Comparison of ENCODE assay signal across 11 cellular contexts in genomic region chr1:50973875-50974617, GRCh38. TPM values are rescaled to one million over a fixed set of nuclear protein-coding genes. Genes with fewer than 3 reads are reported as not detected.
A peak's percentile ranks its signal among the peaks of the same experiment; 100 is the strongest.
DNase-seq lines count a peak whose midpoint lies in the region; ATAC-seq, FAIRE-seq and TF ChIP-seq lines count a peak whose summit lies in the region.
"Had no signal": no experiment of that assay in that cellular context is flagged by ENCODE, and none has a peak within 500 bp of the region (broad histone marks: within the 10 kb centered on the region; RNA-seq: fewer than 3 reads in every experiment).

No MANE protein-coding gene starts in this region.

- H3K9ac ChIP-seq in IMR-90 (ENCODE audit: low read depth, low read length), result no peak overlapping the region
- no peak overlapping the region for H3K9ac ChIP-seq in mesendoderm (ENCODE audit: low read length)

- H3K4me1 ChIP-seq in IMR-90 (ENCODE audit: control insufficient read depth, insufficient read depth, low read length) (peaks cover 6% of the 10 kb centered on the region; the same call in 1 of the 2 replicates), SJSA1 (replicated peaks) (peaks cover 11% of the 10 kb centered on the region), mesendoderm (ENCODE audit: control insufficient read depth, low read depth, low read length) (no peaks in the 10 kb centered on the region)

- H2AK9ac ChIP-seq in IMR-90 (replicated peaks; ENCODE audit: low read depth, low read length, poor library complexity), result no peak overlapping the region

- no peaks in the 10 kb centered on the region; the same call in 1 of the 2 replicates for H3K36me3 ChIP-seq in IMR-90 (ENCODE audit: control insufficient read depth, insufficient read depth, low read length)
- peaks cover 88% of the 10 kb centered on the region for H3K36me3 ChIP-seq in SJSA1
- no peaks in the 10 kb centered on the region for H3K36me3 ChIP-seq in mesendoderm (ENCODE audit: control insufficient read depth, insufficient read depth, low read length)
- H3K36me3 ChIP-seq: thoracic aorta had no signal

- no peak for TF ChIP-seq RAD21 in IMR-90 (IDR thresholded peaks at IDR 0.05; ENCODE audit: low read length)

- H2AK5ac ChIP-seq in IMR-90 (ENCODE audit: low read depth, low read length) (no peak overlapping the region), mesendoderm (ENCODE audit: low read length) (no peak overlapping the region)

- no peaks in the 10 kb centered on the region; the same call in 1 of the 2 replicates for H4K20me1 ChIP-seq in IMR-90 (ENCODE audit: insufficient read depth, low read length)

- no peaks in the 10 kb centered on the region for H3K79me2 ChIP-seq in mesendoderm (ENCODE audit: control insufficient read depth, insufficient read depth, low read length)

- H2BK120ac ChIP-seq in IMR-90 (ENCODE audit: low read depth, low read length), result no peak overlapping the region
- no peak overlapping the region for H2BK120ac ChIP-seq in mesendoderm (ENCODE audit: low read depth, low read length)

- H3K23ac ChIP-seq in IMR-90 (ENCODE audit: low read depth, low read length) (peak overlapping the region; percentile 10; the same call in 1 of the 2 replicates), mesendoderm (ENCODE audit: low read length) (no peak overlapping the region)

- intact Hi-C loops in IMR-90 (cut with micrococcal nuclease), result loop anchor here (10.0 kb wide), 1 partner anchor 321 kb away; no protein-coding TSS in a partner anchor

- H3K9me1 ChIP-seq in IMR-90 (ENCODE audit: insufficient read depth, low read length), result peaks cover 2% of the 10 kb centered on the region; the same call in 1 of the 2 replicates

- POLR2A ChIA-PET in IMR-90 (lab: Charles Lee; ENCODE audit: unreplicated experiment), result no interaction called here

- no TSS peak for BruUV-seq in IMR-90 (replicated peaks; lab: Mats Ljungman, UMichigan)

- H3K27ac ChIP-seq in IMR-90 (ENCODE audit: insufficient read depth, low read length) (no peak overlapping the region), SJSA1 (peak overlapping the region; percentile 99), mesendoderm (ENCODE audit: low read depth, low read length) (no peak overlapping the region)

- TF ChIP-seq POLR2A in IMR-90 (IDR thresholded peaks at IDR 0.05; ENCODE audit: low read depth, low read length), result no peak

- H4K5ac ChIP-seq in IMR-90 (ENCODE audit: low read depth, low read length), result peak overlapping the region; percentile 47; the same call in 1 of the 2 replicates
- H4K5ac ChIP-seq in mesendoderm (ENCODE audit: low read length), result no peak overlapping the region

- no peak for FAIRE-seq in urothelium cell line (lab: Jason Lieb, UNC)
- FAIRE-seq: GM18507 had no signal

- no peak for ATAC-seq in IMR-90 (ENCODE audit: low read depth)

- H3K27me3 ChIP-seq in IMR-90 (ENCODE audit: control insufficient read depth, insufficient read depth, low read length) (no peaks in the 10 kb centered on the region), SJSA1 (replicated peaks) (no peaks in the 10 kb centered on the region), mesendoderm (ENCODE audit: insufficient read depth, low read length, poor library complexity) (peaks cover 38% of the 10 kb centered on the region)

- no peak overlapping the region for H3K4ac ChIP-seq in IMR-90 (ENCODE audit: low read depth, low read length)
- no peak overlapping the region for H3K4ac ChIP-seq in mesendoderm (ENCODE audit: low read depth, low read length)

- H2AFZ ChIP-seq in IMR-90 (replicated peaks; ENCODE audit: low read length, poor library complexity), result no peak overlapping the region

- TF ChIP-seq CTCF in IMR-90 (conservative IDR thresholded peaks at IDR 0.05; ENCODE audit: low read depth, low read length) (no peak), GM10266 (IDR thresholded peaks at IDR 0.05; ENCODE audit: control insufficient read depth, insufficient read depth, low read depth, missing control alignments) (no peak)

- in situ Hi-C loops in IMR-90 (cut with MboI; ENCODE audit: low sequenced_read_pairs), result no loop called here

- no peak overlapping the region for H3K56ac ChIP-seq in IMR-90 (ENCODE audit: extremely low read depth, insufficient read depth, low read length)
- no peak overlapping the region for H3K56ac ChIP-seq in mesendoderm (ENCODE audit: low read length)

- no peak overlapping the region; the same call in 1 of the 2 replicates for H3K4me2 ChIP-seq in IMR-90 (ENCODE audit: low read depth, low read length)
- H3K4me2 ChIP-seq in mesendoderm (ENCODE audit: low read length), result no peak overlapping the region

- H4K8ac ChIP-seq in IMR-90 (ENCODE audit: low read depth in 2 of 2, low read length in 2 of 2) (peak overlapping the region in 1 of 2 experiments; percentile 35; a peak in 1 of 4 replicates), mesendoderm (ENCODE audit: low read depth, low read length) (no peak overlapping the region)

- CTCF ChIA-PET in IMR-90 (lab: Yijun Ruan, JAX), result no interaction called here

- H4K91ac ChIP-seq in IMR-90 (ENCODE audit: insufficient read depth, low read depth, low read length), result no peak overlapping the region

- H3K4me3 ChIP-seq in IMR-90 (ENCODE audit: insufficient read depth, low read depth, low read length), result no peak overlapping the region
- H3K4me3 ChIP-seq in SJSA1, result peak overlapping the region; percentile 85
- H3K4me3 ChIP-seq in mesendoderm (ENCODE audit: low read length), result no peak overlapping the region
- H3K4me3 ChIP-seq: thoracic aorta had no signal

- H3K14ac ChIP-seq in IMR-90 (replicated peaks; ENCODE audit: low read depth, low read length), result no peak overlapping the region; the same call in 1 of the 2 replicates

- dilution Hi-C loops in IMR-90 (cut with HindIII; ENCODE audit: low sequenced_read_pairs, unreplicated experiment), result no loop called here

- DNase-seq in DMS 273 (lab: John Stamatoyannopoulos, UW; ENCODE audit: unreplicated experiment), result peak; percentile 79
- no peak for DNase-seq in IMR-90
- peak; percentile 51 to 87 for DNase-seq in SJSA1 (ENCODE audit: low read depth in 1 of 2, low spot score in 2 of 2)
- DNase-seq in mesendoderm, result peak; percentile 29
- DNase-seq in NCI-H226, result no peak
- no peak for DNase-seq in NCI-H2196 treated with DMSO at 0.1 percent for 48 hours (lab: John Stamatoyannopoulos, UW; ENCODE audit: unreplicated experiment)
- no peak for DNase-seq in urothelium cell line (ENCODE audit: low spot score)
- no peak for DNase-seq in GM10266 (ENCODE audit: extremely low spot score)
- DNase-seq: stimulated activated CD4-positive, alpha-beta T cell treated with anti-CD3 and anti-CD28 coated beads, Interleukin-4, amount 100 ng/mL, for 24 hours had no signal

- 40% methylated on average over 1 of the region's 13 CpGs; no CpG with 5 or more reads in 1 of the 2 experiments for WGBS in IMR-90 (ENCODE audit: extremely low coverage in 2 of 2, insufficient read length in 1 of 2), 2 experiments
- no CpG with 5 or more reads among the region's 13 CpGs for WGBS in mesendoderm (ENCODE audit: extremely low coverage, insufficient coverage, low lambda C conversion rate)

- H3K9me3 ChIP-seq in IMR-90 (ENCODE audit: control insufficient read depth, insufficient read depth, low read length), result no peaks in the 10 kb centered on the region
- H3K9me3 ChIP-seq in SJSA1 (replicated peaks), result no peaks in the 10 kb centered on the region
- H3K9me3 ChIP-seq: thoracic aorta had no signal

- H2BK5ac ChIP-seq in IMR-90 (ENCODE audit: low read depth, low read length, poor library complexity, severe bottlenecking), result no peak overlapping the region
- H2BK5ac ChIP-seq in mesendoderm (ENCODE audit: low read length), result no peak overlapping the region

- H3K79me1 ChIP-seq in IMR-90 (ENCODE audit: low read depth in 1 of 2, low read length in 2 of 2), result peaks cover 3 to 26% of the 10 kb centered on the region in 2 experiments; a peak in 3 of 4 replicates
- no peaks in the 10 kb centered on the region for H3K79me1 ChIP-seq in mesendoderm (ENCODE audit: low read length)

- no peak overlapping the region for H3K18ac ChIP-seq in IMR-90 (ENCODE audit: low read depth, low read length)
- no peak overlapping the region for H3K18ac ChIP-seq in mesendoderm (ENCODE audit: low read length)

- H2BK15ac ChIP-seq in IMR-90 (ENCODE audit: low read depth, low read length) (no peak overlapping the region; the same call in 2 of the 3 replicates), mesendoderm (replicated peaks; ENCODE audit: low read depth) (no peak overlapping the region)

- H2BK20ac ChIP-seq in IMR-90 (ENCODE audit: low read depth, low read length), result no peak overlapping the region

TF ChIP-seq in IMR-90, 13 proteins besides CTCF, POLR2A, EP300 and RAD21 (continues in another document):
- no peak for TF ChIP-seq RFX5 (IDR thresholded peaks at IDR 0.05; ENCODE audit: low read depth, low read length)
- TF ChIP-seq MXI1 (IDR thresholded peaks at IDR 0.05; ENCODE audit: borderline replicate concordance, low read depth, low read length), result no peak
- no peak for TF ChIP-seq CHD1 (IDR thresholded peaks at IDR 0.05; ENCODE audit: low read depth, low read length)
- no peak for TF ChIP-seq MAZ (IDR thresholded peaks at IDR 0.05; ENCODE audit: borderline replicate concordance, low read depth, low read length)
- no peak for TF ChIP-seq CEBPB (IDR thresholded peaks at IDR 0.05; ENCODE audit: low read depth, low read length)
- TF ChIP-seq USF2 (IDR thresholded peaks at IDR 0.05; ENCODE audit: low read depth, low read length), result no peak
- TF ChIP-seq MAFK (IDR thresholded peaks at IDR 0.05; ENCODE audit: low read depth, low read length), result no peak
- no peak for TF ChIP-seq FOS (IDR thresholded peaks at IDR 0.05; ENCODE audit: low read depth, low read length)
- no peak for TF ChIP-seq BHLHE40 (IDR thresholded peaks at IDR 0.05; ENCODE audit: low read depth, low read length)

RNA-seq across cellular contexts. Expression of gene CDKN2C, which starts 4.0 kb away (rescaled TPM):
- 14.3 and 18.9 TPM in 2 replicates for total RNA-seq in IMR-90 (2012; rRNA removed)
- polyA plus RNA-seq in IMR-90 (2012; rRNA removed), result 13.5 and 15.5 TPM in 2 replicates
- polyA plus RNA-seq in IMR-90 (2012; cell fraction: cytosol; rRNA removed), result 7.1 and 10.0 TPM in 2 replicates
- polyA plus RNA-seq in IMR-90 (2012; cell fraction: nucleus; rRNA removed; ENCODE audit: low replicate concordance), result 3.0 and 4.7 TPM in 2 replicates
- 222 and 225 TPM in 2 replicates for total RNA-seq in SJSA1 (2014; rRNA removed; shearing (Covaris generic))
- 0.10 TPM for polyA plus RNA-seq in mesendoderm (2013, experiment 1 of 2)
- 0.03 TPM for polyA plus RNA-seq in mesendoderm (2013, experiment 2 of 2)

RNA-seq across cellular contexts. Expression of gene FAF1, which starts 14.0 kb away (rescaled TPM):
- 72.9 and 78.0 TPM in 2 replicates for total RNA-seq in IMR-90 (2012; rRNA removed)
- 15.4 and 18.8 TPM in 2 replicates for polyA plus RNA-seq in IMR-90 (2012; rRNA removed)
- 1.5 and 12.3 TPM in 2 replicates for polyA plus RNA-seq in IMR-90 (2012; cell fraction: cytosol; rRNA removed)
- polyA plus RNA-seq in IMR-90 (2012; cell fraction: nucleus; rRNA removed; ENCODE audit: low replicate concordance), result 0.66 and 6.9 TPM in 2 replicates
- total RNA-seq in SJSA1 (2014; rRNA removed; shearing (Covaris generic)), result 81.7 and 96.3 TPM in 2 replicates
- polyA plus RNA-seq in mesendoderm (2013, experiment 1 of 2), result 30.1 TPM
- polyA plus RNA-seq in mesendoderm (2013, experiment 2 of 2), result 30.7 TPM

Comparison
In these comparisons a context has a peak if more than half of its experiments do, and no peak if none do; other contexts are left out.
1. DNase-seq: peak in DMS 273 (single experiment), SJSA1 (2 of 2) and mesendoderm (single experiment); none in IMR-90 (single experiment), NCI-H226 (single experiment), NCI-H2196 treated with DMSO at 0.1 percent for 48 hours (single experiment), urothelium cell line (single experiment) and GM10266 (single experiment).
2. RNA of gene CDKN2C, which starts 4.0 kb away (total RNA-seq): 222 to 225 TPM in SJSA1; 14.3 to 18.9 TPM in IMR-90; every median in the first group is over 10 times any median in the second.